ENCODE assay signal across 1 cellular context in genomic region chr4:108624263-108625056, GRCh38.
A peak's percentile ranks its signal among the peaks of the same experiment; 100 is the strongest.
TF ChIP-seq lines count a peak whose summit lies in the region.

No MANE protein-coding gene starts in this region.

TF ChIP-seq in GM12878, 131 proteins besides CTCF, POLR2A, EP300 and RAD21:
- TF ChIP-seq POLR2AphosphoS5 (IDR thresholded peaks at IDR 0.05; ENCODE audit: low read length) (peak; percentile 8; the same call in 1 of the 2 replicates), E2F4 (IDR thresholded peaks at IDR 0.05; ENCODE audit: low read depth, low read length) (no peak)
